8 cellular contexts compared by ENCODE assay signal in genomic region chr16:23504076-23504452, GRCh38. TPM values are rescaled to one million over a fixed set of nuclear protein-coding genes. Genes with fewer than 3 reads are reported as not detected.
DNase-seq lines count a peak whose midpoint lies in the region; ATAC-seq and TF ChIP-seq lines count a peak whose summit lies in the region.

No MANE protein-coding gene starts in this region.

- CTCF ChIA-PET in CD8-positive, alpha-beta T cell (lab: Charles Lee), result interaction anchor here (1.6 kb wide), 1 partner anchor 70 kb away, joined by 3 read pairs; no protein-coding TSS in a partner anchor

- H3K4me1 Mint-ChIP-seq in CD8-positive, alpha-beta T cell (ENCODE audit: low read depth), result peaks cover 68% of the 10 kb centered on the region
- peaks cover 72 to 77% (median 74%) of the 10 kb centered on the region in 3 donors for H3K4me1 Mint-ChIP-seq in IgD-negative memory B cell
- peaks cover 44% of the 10 kb centered on the region for H3K4me1 Mint-ChIP-seq in neural crest cell

- no peaks in the 10 kb centered on the region for H3K9me3 Mint-ChIP-seq in CD8-positive, alpha-beta T cell
- peaks cover 0 to 2% (median 0%) of the 10 kb centered on the region in 3 donors for H3K9me3 Mint-ChIP-seq in IgD-negative memory B cell
- H3K9me3 Mint-ChIP-seq in neural crest cell, result no peaks in the 10 kb centered on the region

- intact Hi-C loops in CD8-positive, alpha-beta T cell (cut with DNase I, micrococcal nuclease), result loop anchor here (1.0 to 10.0 kb wide), 3 partner anchors 19 to 49 kb away; partner anchors contain the start of gene COG7 (in 1 of the 2)

- H3K27me3 ChIP-seq in CD8-positive, alpha-beta T cell (ENCODE audit: insufficient read depth, low read length), result no peaks in the 10 kb centered on the region

- no peaks in the 10 kb centered on the region for H3K27me3 Mint-ChIP-seq in CD8-positive, alpha-beta T cell (ENCODE audit: low read depth)
- H3K27me3 Mint-ChIP-seq in IgD-negative memory B cell (no peaks in the 10 kb centered on the region), neural crest cell (ENCODE audit: low read depth) (no peaks in the 10 kb centered on the region)

- H3K27ac ChIP-seq in CD8-positive, alpha-beta T cell (ENCODE audit: low read depth, low read length), result peak overlapping the region; percentile 16

- no peak overlapping the region for H3K4me3 ChIP-seq in CD8-positive, alpha-beta T cell (ENCODE audit: low read depth, low read length)

- peaks cover 48% of the 10 kb centered on the region for H3K4me1 ChIP-seq in CD8-positive, alpha-beta T cell (ENCODE audit: insufficient read depth, low read length)

- H3K9me3 ChIP-seq in CD8-positive, alpha-beta T cell (ENCODE audit: low read length), result no peaks in the 10 kb centered on the region

- DNase-seq in CD8-positive, alpha-beta T cell, result no peak
- DNase-seq in cerebellar cortex (ENCODE audit: low spot score) (peak; percentile 38), neural crest cell (ENCODE audit: low read depth, low spot score) (no peak), NCI-H2029 (lab: John Stamatoyannopoulos, UW) (no peak), GM19240 (ENCODE audit: insufficient read length, low spot score) (no peak), NK-92 (lab: John Stamatoyannopoulos, UW; ENCODE audit: unreplicated experiment) (no peak)

- no peak for TF ChIP-seq CTCF in CD8-positive, alpha-beta T cell (IDR thresholded peaks at IDR 0.05)
- TF ChIP-seq CTCF in neural crest cell (conservative IDR thresholded peaks at IDR 0.05), result no peak

- ATAC-seq in CD8-positive, alpha-beta T cell, result peak; percentile 10
- no peak for ATAC-seq in GM18502 (IDR thresholded peaks at IDR 0.05; ENCODE audit: poor library complexity, unreplicated experiment)

- H3K4me3 Mint-ChIP-seq in CD8-positive, alpha-beta T cell, result peak overlapping the region; percentile 37
- H3K4me3 Mint-ChIP-seq in IgD-negative memory B cell (peak overlapping the region in 3 of 4 donors; percentile 51 to 94 (median 92)), neural crest cell (peak overlapping the region; percentile 10)

- H3K27ac Mint-ChIP-seq in CD8-positive, alpha-beta T cell, result peak overlapping the region; percentile 94
- peak overlapping the region; percentile 84 to 94 (median 92) for H3K27ac Mint-ChIP-seq in IgD-negative memory B cell
- H3K27ac Mint-ChIP-seq in neural crest cell (ENCODE audit: unreplicated experiment), result no peak overlapping the region

- peaks cover 20% of the 10 kb centered on the region for H3K36me3 Mint-ChIP-seq in CD8-positive, alpha-beta T cell
- H3K36me3 Mint-ChIP-seq in IgD-negative memory B cell, result no peaks in the 10 kb centered on the region
- H3K36me3 Mint-ChIP-seq in neural crest cell (ENCODE audit: low read depth), result peaks cover 3% of the 10 kb centered on the region

- POLR2A ChIA-PET in CD8-positive, alpha-beta T cell (lab: Charles Lee), result interaction anchor here (0.9 kb wide), 1 partner anchor 53 kb away, joined by 3 read pairs; the partner anchor contains the start of genes EARS2 and UBFD1

- peaks cover 7% of the 10 kb centered on the region for H3K36me3 ChIP-seq in CD8-positive, alpha-beta T cell (ENCODE audit: insufficient read depth, low read length)

RNA-seq across cellular contexts. Expression of gene GGA2, which starts 6.2 kb away (rescaled TPM):
- 100 to 1,000 TPM; 220 to 239 TPM for total RNA-seq in CD8-positive, alpha-beta T cell
- polyA plus RNA-seq in IgD-negative memory B cell, result 219 TPM
- total RNA-seq in neural crest cell, result 93.4 and 100 TPM in 2 replicates

RNA-seq across cellular contexts. Expression of gene COG7, which starts 51.1 kb away (rescaled TPM):
- 10 to 100 TPM; 13.3 to 14.7 TPM for total RNA-seq in CD8-positive, alpha-beta T cell
- 7.1 TPM for polyA plus RNA-seq in IgD-negative memory B cell
- 18.8 and 18.9 TPM in 2 replicates for total RNA-seq in neural crest cell

RNA-seq across cellular contexts. Expression of gene EARS2, which starts 53.1 kb away (rescaled TPM):
- total RNA-seq in CD8-positive, alpha-beta T cell, result 1 to 10 TPM; 7.2 to 8.8 TPM
- 14.4 TPM for polyA plus RNA-seq in IgD-negative memory B cell
- total RNA-seq in neural crest cell, result 27.5 and 27.9 TPM in 2 replicates

RNA-seq across cellular contexts. Expression of gene UBFD1, which starts 53.5 kb away (rescaled TPM):
- total RNA-seq in CD8-positive, alpha-beta T cell, result 10 to 100 TPM; 49.0 to 51.1 TPM
- 12.4 TPM for polyA plus RNA-seq in IgD-negative memory B cell
- total RNA-seq in neural crest cell, result 89.5 and 91.0 TPM in 2 replicates

Comparison
In these comparisons a context has a peak if more than half of its experiments do, and no peak if none do; other contexts are left out.
1. H3K4me3 Mint-ChIP-seq: peak in every context shown above with its lines; median percentile 92 in IgD-negative memory B cell; 37 in CD8-positive, alpha-beta T cell; 10 in neural crest cell.